ENCODE assay signal across 10 cellular contexts in the genomic region with DNA sequence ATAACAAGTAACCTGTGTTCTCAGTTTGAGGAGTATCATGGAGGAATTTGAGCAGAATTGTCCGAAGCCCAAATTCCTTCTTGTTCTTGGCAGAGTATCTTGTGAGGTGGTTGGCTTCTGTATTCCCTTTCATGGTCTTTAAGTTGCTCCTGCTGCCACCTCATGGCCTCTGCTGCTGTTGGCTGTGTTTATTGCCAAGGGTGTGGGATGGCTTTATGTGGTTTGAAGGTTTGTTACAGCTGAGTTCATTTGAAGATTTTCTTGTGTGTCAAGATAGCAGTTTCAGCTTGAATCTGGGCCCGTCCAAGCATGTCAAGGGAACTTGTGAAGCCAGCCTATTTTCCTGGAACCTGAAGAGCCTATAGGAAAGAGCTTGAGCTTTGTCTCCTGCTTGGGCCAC. TPM values are rescaled to one million over a fixed set of nuclear protein-coding genes. Genes with fewer than 3 reads are reported as not detected.
DNase-seq lines count a peak whose midpoint lies in the region; ATAC-seq and TF ChIP-seq lines count a peak whose summit lies in the region.
"Had no signal": no experiment of that assay in that cellular context is flagged by ENCODE, and none has a peak within 500 bp of the region (broad histone marks: within the 10 kb centered on the region; RNA-seq: fewer than 3 reads in every experiment).

No MANE protein-coding gene starts in this region.

- no peaks in the 10 kb centered on the region for H4K20me1 ChIP-seq in mammary epithelial cell (ENCODE audit: insufficient read depth, low read length)
- H4K20me1 ChIP-seq: BLaER1 had no signal

- in situ Hi-C loops in mammary epithelial cell (cut with MboI; ENCODE audit: low sequenced_read_pairs in 2 of 2): no loop called here

- no peak overlapping the region for H3K9ac ChIP-seq in mammary epithelial cell (ENCODE audit: insufficient read depth, low read length)
- H3K9ac ChIP-seq: BLaER1 had no signal

- WGBS in mammary epithelial cell (ENCODE audit: low coverage, missing lambda C conversion rate): 6% methylated on average over 2 of the region's 2 CpGs
- 13% methylated on average over 2 of the region's 2 CpGs for WGBS in thymus

- TF ChIP-seq CTCF in mammary epithelial cell (conservative IDR thresholded peaks at IDR 0.05 in 1 of 2, IDR thresholded peaks at IDR 0.05 in 1 of 2; ENCODE audit: extremely low read depth in 1 of 2, insufficient read depth in 1 of 2, low read depth in 1 of 2, low read length in 2 of 2): peak; percentile 17 to 60

- dilution Hi-C loops in mammary epithelial cell (cut with HindIII; ENCODE audit: low sequenced_read_pairs): no loop called here

- peak overlapping the region; percentile 20 for H3K4me2 ChIP-seq in mammary epithelial cell (ENCODE audit: insufficient read depth, low read depth, low read length)
- H3K4me2 ChIP-seq: BLaER1 had no signal

- H3K27me3 ChIP-seq in mammary epithelial cell (ENCODE audit: insufficient read depth, low read length) (no peaks in the 10 kb centered on the region), thymus (ENCODE audit: control insufficient read depth, insufficient read depth) (no peaks in the 10 kb centered on the region)
- H3K27me3 ChIP-seq: BLaER1 had no signal

- no peak overlapping the region for H3K27ac ChIP-seq in mammary epithelial cell (ENCODE audit: insufficient read depth, low read depth, low read length)
- H3K27ac ChIP-seq in thymus (ENCODE audit: low read depth): peak overlapping the region; percentile 95
- H3K27ac ChIP-seq: BLaER1 had no signal

- DNase-seq in activated effector memory CD4-positive, alpha-beta T cell treated with Interleukin-2 at 50 U/mL for 16 hours: peak; percentile 25
- DNase-seq in activated effector memory CD4-positive, alpha-beta T cell treated with anti-CD3 and anti-CD28 coated beads, Interleukin-2, amount 50 U/mL, for 16 hours: no peak
- DNase-seq in mammary epithelial cell (peak; percentile 71), left ventricle myocardium superior (no peak)
- no peak for DNase-seq in activated CD8-positive, alpha-beta memory T cell treated with anti-CD3 and anti-CD28 coated beads for 24 hours
- DNase-seq: activated B cell treated with CpG ODN at 0.5 μM for 24 hours had no signal

- ATAC-seq in HG03571 (IDR thresholded peaks at IDR 0.05; ENCODE audit: unreplicated experiment) (peak; percentile 74), left ventricle myocardium superior (no peak)
- no peak for ATAC-seq in activated CD4-positive, CD25-positive, alpha-beta regulatory T cell treated with anti-CD3 and anti-CD28 coated beads, Interleukin-2, amount 50 U/mL, for 24 hours

- peak overlapping the region; percentile 13 for H2AFZ ChIP-seq in mammary epithelial cell (ENCODE audit: low read depth, low read length)

- no peaks in the 10 kb centered on the region for H3K79me2 ChIP-seq in mammary epithelial cell (ENCODE audit: insufficient read depth, low read length)

- intact Hi-C loops in mammary epithelial cell (cut with micrococcal nuclease): loop anchor here (1.0 to 10.0 kb wide), 3 partner anchors 105 to 115 kb away; no protein-coding TSS in a partner anchor
- intact Hi-C loops in left ventricle myocardium superior (cut with micrococcal nuclease): no loop called here

- CTCF ChIA-PET in mammary epithelial cell (lab: Charles Lee; ENCODE audit: low non-redundant PET): interaction anchor here (1.0 kb wide), 1 partner anchor 114 kb away, joined by 3 read pairs; no protein-coding TSS in a partner anchor

- H3K4me1 ChIP-seq in mammary epithelial cell (ENCODE audit: insufficient read depth, low read length) (peaks cover 4% of the 10 kb centered on the region), thymus (ENCODE audit: control insufficient read depth, insufficient read depth, low read length) (peaks cover 34% of the 10 kb centered on the region)

- H3K36me3 ChIP-seq in mammary epithelial cell (ENCODE audit: insufficient read depth, low read length): no peaks in the 10 kb centered on the region
- no peaks in the 10 kb centered on the region for H3K36me3 ChIP-seq in thymus (ENCODE audit: control insufficient read depth, insufficient read depth)
- H3K36me3 ChIP-seq: BLaER1 had no signal

- H3K4me3 ChIP-seq in mammary epithelial cell (replicated peaks in 1 of 3; ENCODE audit: insufficient read depth in 1 of 3, low read depth in 2 of 3, low read length in 3 of 3) (no peak overlapping the region), thymus (ENCODE audit: low read length) (peak overlapping the region; percentile 34)
- H3K4me3 ChIP-seq: BLaER1 had no signal

- H3K9me3 ChIP-seq in mammary epithelial cell (replicated peaks; ENCODE audit: insufficient read depth, low read length) (no peaks in the 10 kb centered on the region), thymus (ENCODE audit: control insufficient read depth) (no peaks in the 10 kb centered on the region)
- H3K9me3 ChIP-seq: BLaER1 had no signal

- no TSS peak for BruUV-seq in mammary epithelial cell (replicated peaks; lab: Mats Ljungman, UMichigan)

RNA-seq across cellular contexts. Expression of a gene that starts 20.2 kb away (rescaled TPM):
- total RNA-seq in mammary epithelial cell (10 to 100 TPM in 1 of 2 donors, 1 to 10 TPM in 1; 1.8 to 15.9 TPM), left ventricle myocardium superior (0.32 TPM)
- polyA plus RNA-seq in mammary epithelial cell (13.9 TPM), thymus (5.5 TPM)
- 30.5 TPM for polyA minus RNA-seq in mammary epithelial cell

RNA-seq across cellular contexts. Expression of a gene that starts 36.9 kb away (rescaled TPM):
- total RNA-seq in mammary epithelial cell (10 to 100 TPM in 1 of 2 donors, 1 to 10 TPM in 1; 9.7 to 15.2 TPM), left ventricle myocardium superior (0.12 TPM)
- polyA plus RNA-seq in mammary epithelial cell (4.7 TPM), thymus (30.6 TPM)
- 6.3 TPM for polyA minus RNA-seq in mammary epithelial cell
- total RNA-seq: activated B cell treated with CpG ODN at 0.5 μM for 24 hours had no signal

Comparison
In these comparisons a context has a peak if more than half of its experiments do, and no peak if none do; other contexts are left out.
1. DNase-seq: peak in activated effector memory CD4-positive, alpha-beta T cell treated with Interleukin-2 at 50 U/mL for 16 hours (single experiment) and mammary epithelial cell (single experiment); none in activated effector memory CD4-positive, alpha-beta T cell treated with anti-CD3 and anti-CD28 coated beads, Interleukin-2, amount 50 U/mL, for 16 hours (single experiment), activated CD8-positive, alpha-beta memory T cell treated with anti-CD3 and anti-CD28 coated beads for 24 hours (single experiment) and left ventricle myocardium superior (single experiment).